ENCODE assay signal across 23 cellular contexts in genomic region chr11:119012629-119013170, GRCh38. TPM values are rescaled to one million over a fixed set of nuclear protein-coding genes. Genes with fewer than 3 reads are reported as not detected.
DNase-seq lines count a peak whose midpoint lies in the region; ATAC-seq, FAIRE-seq and TF ChIP-seq lines count a peak whose summit lies in the region.
"Had no signal": no experiment of that assay in that cellular context is flagged by ENCODE, and none has a peak within 500 bp of the region (broad histone marks: within the 10 kb centered on the region; RNA-seq: fewer than 3 reads in every experiment).

No MANE protein-coding gene starts in this region.

- peaks cover 0 to 36% (median 28%) of the 10 kb centered on the region in 4 donors for H3K4me1 Mint-ChIP-seq in CD4-positive, CD25-positive, alpha-beta regulatory T cell
- peaks cover 13% of the 10 kb centered on the region for H3K4me1 Mint-ChIP-seq in memory B cell

- peaks cover 18% of the 10 kb centered on the region for H3K4me1 ChIP-seq in A549
- peaks cover 21% of the 10 kb centered on the region for H3K4me1 ChIP-seq in CD4-positive, CD25-positive, alpha-beta regulatory T cell (ENCODE audit: control insufficient read depth, insufficient read depth, low read length, poor library complexity, severe bottlenecking)
- H3K4me1 ChIP-seq: prostate gland had no signal

- H3K9me3 ChIP-seq in A549 (no peaks in the 10 kb centered on the region), SK-N-MC (ENCODE audit: low read depth, low read length) (no peaks in the 10 kb centered on the region)
- H3K9me3 ChIP-seq in CD4-positive, CD25-positive, alpha-beta regulatory T cell (ENCODE audit: control insufficient read depth in 2 of 2, low read length in 2 of 2) = no peaks in the 10 kb centered on the region
- H3K9me3 ChIP-seq: BLaER1 treated with 17β-estradiol and CSF1 and Interleukin-3, amounts not matched to agents 10 nM and 100 nM; lower lobe of right lung; prostate gland; thyroid gland had no signal

- CTCF ChIA-PET in A549 (lab: Yijun Ruan, JAX) = no interaction called here

- H3K36me3 Mint-ChIP-seq in CD4-positive, CD25-positive, alpha-beta regulatory T cell = peaks cover 46% of the 10 kb centered on the region
- peaks cover 34% of the 10 kb centered on the region for H3K36me3 Mint-ChIP-seq in memory B cell

- no peaks in the 10 kb centered on the region for H3K27me3 ChIP-seq in CD4-positive, CD25-positive, alpha-beta regulatory T cell (ENCODE audit: control insufficient read depth, insufficient read depth, low read length)
- H3K27me3 ChIP-seq: BLaER1 treated with 17β-estradiol and CSF1 and Interleukin-3, amounts not matched to agents 10 nM and 100 nM; thyroid gland had no signal

- peak overlapping the region in 2 of 4 donors; percentile 12 to 44 for H3K4me3 Mint-ChIP-seq in CD4-positive, CD25-positive, alpha-beta regulatory T cell
- no peak overlapping the region for H3K4me3 Mint-ChIP-seq in memory B cell

- no peaks in the 10 kb centered on the region for H3K9me3 Mint-ChIP-seq in CD4-positive, CD25-positive, alpha-beta regulatory T cell
- H3K9me3 Mint-ChIP-seq in memory B cell = no peaks in the 10 kb centered on the region

- peak in 1 of 2 experiments; percentile 16; a peak in 1 of 6 replicates for ATAC-seq in A549
- no peak for ATAC-seq in CD4-positive, CD25-positive, alpha-beta regulatory T cell (ENCODE audit: low read depth in 2 of 2)
- no peak for ATAC-seq in memory B cell (ENCODE audit: low read depth)
- ATAC-seq in HG03521 (IDR thresholded peaks at IDR 0.05; ENCODE audit: unreplicated experiment) = no peak
- no peak for ATAC-seq in HG03280 (IDR thresholded peaks at IDR 0.05; ENCODE audit: unreplicated experiment)
- ATAC-seq: lower lobe of right lung had no signal

- no peak for DNase-seq in A549 (ENCODE audit: low read depth in 1 of 2, low spot score in 1 of 2)
- no peak for DNase-seq in CD4-positive, CD25-positive, alpha-beta regulatory T cell
- DNase-seq in SK-N-MC (ENCODE audit: low read depth, low spot score) = no peak
- no peak for DNase-seq in memory B cell (ENCODE audit: low spot score in 2 of 2)
- no peak for DNase-seq in activated gamma-delta T cell treated with Interleukin-2 at 50 U/mL for 16 hours
- DNase-seq: activated CD4-positive, alpha-beta T cell treated with anti-CD3 and anti-CD28 coated beads for 1 hour; cerebellar nuclear complex; DMS53; effector CD8-positive, alpha-beta T cell; lower lobe of right lung; NCI-H187; SIG-M5; small intestine; stimulated activated CD4-positive, alpha-beta T cell treated with anti-CD3 and anti-CD28 coated beads, Interleukin-4, amount 100 ng/mL, for 4 hours; stimulated activated CD8-positive, alpha-beta memory T cell treated with anti-CD3 and anti-CD28 coated beads, Interleukin-4, amount 100 ng/mL, for 48 hours; T-helper 9 cell; thyroid gland had no signal

- peaks cover 69% of the 10 kb centered on the region for H3K36me3 ChIP-seq in CD4-positive, CD25-positive, alpha-beta regulatory T cell (ENCODE audit: control insufficient read depth, insufficient read depth, low read length)
- H3K36me3 ChIP-seq in SK-N-MC (ENCODE audit: insufficient read depth, low read length) = peaks cover 65% of the 10 kb centered on the region

- H3K9ac ChIP-seq in SK-N-MC (ENCODE audit: insufficient read length) = no peak overlapping the region

- H3K4me3 ChIP-seq in A549 (no peak overlapping the region), SK-N-MC (no peak overlapping the region)
- H3K4me3 ChIP-seq in CD4-positive, CD25-positive, alpha-beta regulatory T cell (ENCODE audit: low read depth, low read length) = no peak overlapping the region
- H3K4me3 ChIP-seq: BLaER1 treated with 17β-estradiol and CSF1 and Interleukin-3, amounts not matched to agents 10 nM and 100 nM; lower lobe of right lung; prostate gland; thyroid gland had no signal

- TF ChIP-seq EP300 in A549 (IDR thresholded peaks at IDR 0.05) = no peak

- H3K27me3 Mint-ChIP-seq in CD4-positive, CD25-positive, alpha-beta regulatory T cell = no peaks in the 10 kb centered on the region
- no peaks in the 10 kb centered on the region for H3K27me3 Mint-ChIP-seq in memory B cell

- TF ChIP-seq RAD21 in A549 (conservative IDR thresholded peaks at IDR 0.05 in 1 of 2, IDR thresholded peaks at IDR 0.05 in 1 of 2) = no peak

- no peak for TF ChIP-seq CTCF in A549 (IDR thresholded peaks at IDR 0.05)

- H3K27ac ChIP-seq in A549 = no peak overlapping the region
- H3K27ac ChIP-seq in CD4-positive, CD25-positive, alpha-beta regulatory T cell (ENCODE audit: insufficient read depth, low read length, poor library complexity, severe bottlenecking) = peak overlapping the region; percentile 17
- H3K27ac ChIP-seq in SK-N-MC = peak overlapping the region; percentile 56
- H3K27ac ChIP-seq: BLaER1 treated with 17β-estradiol and CSF1 and Interleukin-3, amounts not matched to agents 10 nM and 100 nM; lower lobe of right lung; prostate gland; thyroid gland had no signal

- FAIRE-seq in A549 (lab: Jason Lieb, UNC) = no peak
- FAIRE-seq: small intestine had no signal

- peak overlapping the region in 2 of 3 donors; percentile 8 to 72 for H3K27ac Mint-ChIP-seq in CD4-positive, CD25-positive, alpha-beta regulatory T cell
- peak overlapping the region; percentile 17 for H3K27ac Mint-ChIP-seq in memory B cell

- no peak for TF ChIP-seq POLR2A in A549 (IDR thresholded peaks at IDR 0.05; ENCODE audit: low read length)

- 86% methylated on average over 3 of the region's 3 CpGs for WGBS in A549 (ENCODE audit: missing lambda C conversion rate)

- no peak overlapping the region for H3K4me2 ChIP-seq in A549
- H3K4me2 ChIP-seq: BLaER1 treated with 17β-estradiol and CSF1 and Interleukin-3, amounts not matched to agents 10 nM and 100 nM had no signal

- POLR2A ChIA-PET in A549 (lab: Yijun Ruan, JAX) = interaction anchor here (1.1 kb wide), 1 partner anchor 323 kb away, joined by 4 read pairs; no protein-coding TSS in a partner anchor

TF ChIP-seq in A549, 52 proteins besides CTCF, POLR2A, EP300 and RAD21:
- no peak for TF ChIP-seq MYC (IDR thresholded peaks at IDR 0.05; ENCODE audit: borderline replicate concordance, low read length)
- TF ChIP-seq SMC3 (IDR thresholded peaks at IDR 0.05) = no peak
- TF ChIP-seq ZFP36 (IDR thresholded peaks at IDR 0.05; ENCODE audit: borderline replicate concordance, partially characterized antibody) = no peak
- TF ChIP-seq BCL3 (IDR thresholded peaks at IDR 0.05) = 0 out of 3 replicates have a peak, but pooled peaks have one; percentile 21

RNA-seq across cellular contexts. Expression of gene RPS25, which starts 5.4 kb away (rescaled TPM):
- polyA plus RNA-seq in A549 (2011; rRNA removed) (644 and 844 TPM in 2 replicates), A549 (2017; fragmentation: RNase III; extraction: RNeasy Plus Mini Kit Qiagen cat#74134 plus additional on column Dnase treatment) (1,476 to 1,567 TPM (median 1,517 TPM) in 3 replicates)
- 630 and 875 TPM in 2 replicates for polyA plus RNA-seq in A549 (2012; cell fraction: cytosol; rRNA removed)
- 132 and 205 TPM in 2 replicates for polyA plus RNA-seq in A549 (2012; cell fraction: nucleus; rRNA removed)
- 39.1 and 56.7 TPM in 2 replicates for polyA minus RNA-seq in A549 (2011; rRNA and poly(A)+ RNA removed)
- total RNA-seq in CD4-positive, CD25-positive, alpha-beta regulatory T cell = 1,801 TPM
- polyA plus RNA-seq in CD4-positive, CD25-positive, alpha-beta regulatory T cell = 1,000 to 10,000 TPM; 3,291 to 5,953 (median 5,138) TPM

RNA-seq across cellular contexts. Expression of gene TRAPPC4, which starts 5.9 kb away (rescaled TPM):
- 77.7 and 90.0 TPM in 2 replicates for polyA plus RNA-seq in A549 (2011; rRNA removed)
- 116 and 173 TPM in 2 replicates for polyA plus RNA-seq in A549 (2012; cell fraction: cytosol; rRNA removed)
- 75.2 and 94.8 TPM in 2 replicates for polyA plus RNA-seq in A549 (2012; cell fraction: nucleus; rRNA removed)
- polyA plus RNA-seq in A549 (2017; fragmentation: RNase III; extraction: RNeasy Plus Mini Kit Qiagen cat#74134 plus additional on column Dnase treatment) = 61.7 to 72.8 TPM (median 71.6 TPM) in 3 replicates
- polyA minus RNA-seq in A549 (2011; rRNA and poly(A)+ RNA removed) = 46.0 and 53.7 TPM in 2 replicates
- 82.9 TPM for total RNA-seq in CD4-positive, CD25-positive, alpha-beta regulatory T cell
- 100 to 1,000 TPM; 135 to 179 (median 151) TPM for polyA plus RNA-seq in CD4-positive, CD25-positive, alpha-beta regulatory T cell

RNA-seq across cellular contexts. Expression of gene CENATAC, which starts 14.8 kb away (rescaled TPM):
- polyA plus RNA-seq in A549 (2011; rRNA removed) (14.8 and 20.2 TPM in 2 replicates), A549 (2017; fragmentation: RNase III; extraction: RNeasy Plus Mini Kit Qiagen cat#74134 plus additional on column Dnase treatment) (11.1 to 14.8 TPM (median 12.4 TPM) in 3 replicates)
- 11.6 and 12.5 TPM in 2 replicates for polyA plus RNA-seq in A549 (2012; cell fraction: cytosol; rRNA removed)
- 51.4 and 75.0 TPM in 2 replicates for polyA plus RNA-seq in A549 (2012; cell fraction: nucleus; rRNA removed)
- polyA minus RNA-seq in A549 (2011; rRNA and poly(A)+ RNA removed) = 6.6 and 7.7 TPM in 2 replicates
- 116 TPM for total RNA-seq in CD4-positive, CD25-positive, alpha-beta regulatory T cell
- 10 to 100 TPM in 3 of 4 donors, 1 to 10 TPM in 1; 10.0 to 14.4 (median 11.9) TPM for polyA plus RNA-seq in CD4-positive, CD25-positive, alpha-beta regulatory T cell

RNA-seq across cellular contexts. Expression of gene SLC37A4, which starts 18.0 kb away (rescaled TPM):
- polyA plus RNA-seq in A549 (2011; rRNA removed) (21.2 and 22.8 TPM in 2 replicates), A549 (2017; fragmentation: RNase III; extraction: RNeasy Plus Mini Kit Qiagen cat#74134 plus additional on column Dnase treatment) (12.7 to 15.5 TPM (median 14.0 TPM) in 3 replicates)
- polyA plus RNA-seq in A549 (2012; cell fraction: cytosol; rRNA removed) = 15.9 and 20.1 TPM in 2 replicates
- 42.8 and 46.0 TPM in 2 replicates for polyA plus RNA-seq in A549 (2012; cell fraction: nucleus; rRNA removed)
- polyA minus RNA-seq in A549 (2011; rRNA and poly(A)+ RNA removed) = 26.0 and 30.3 TPM in 2 replicates
- 6.8 TPM for total RNA-seq in CD4-positive, CD25-positive, alpha-beta regulatory T cell
- 10 to 100 TPM in 3 of 4 donors, 1 to 10 TPM in 1; 6.9 to 14.7 (median 10.8) TPM for polyA plus RNA-seq in CD4-positive, CD25-positive, alpha-beta regulatory T cell

RNA-seq across cellular contexts. Expression of gene FOXR1, which starts 41.1 kb away (rescaled TPM):
- not detected in 2 replicates for polyA plus RNA-seq in A549 (2011; rRNA removed)
- polyA plus RNA-seq in A549 (2012; cell fraction: cytosol; rRNA removed) = not detected in 2 replicates
- polyA plus RNA-seq in A549 (2012; cell fraction: nucleus; rRNA removed) = not detected in 2 replicates
- not detected in 3 replicates for polyA plus RNA-seq in A549 (2017; fragmentation: RNase III; extraction: RNeasy Plus Mini Kit Qiagen cat#74134 plus additional on column Dnase treatment)
- not detected in 2 replicates for polyA minus RNA-seq in A549 (2011; rRNA and poly(A)+ RNA removed)
- total RNA-seq in CD4-positive, CD25-positive, alpha-beta regulatory T cell = not detected
- polyA plus RNA-seq in CD4-positive, CD25-positive, alpha-beta regulatory T cell = not detected
- total RNA-seq: HT1080, lower lobe of right lung, myocyte, thyroid gland had no signal
- polyA plus RNA-seq: small intestine had no signal

Comparison
In these comparisons a context has a peak if more than half of its experiments do, and no peak if none do; other contexts are left out.
1. H3K27ac ChIP-seq: peak in CD4-positive, CD25-positive, alpha-beta regulatory T cell (single experiment) and SK-N-MC (single experiment); none in A549 (0 of 2).